In the genomic region with DNA sequence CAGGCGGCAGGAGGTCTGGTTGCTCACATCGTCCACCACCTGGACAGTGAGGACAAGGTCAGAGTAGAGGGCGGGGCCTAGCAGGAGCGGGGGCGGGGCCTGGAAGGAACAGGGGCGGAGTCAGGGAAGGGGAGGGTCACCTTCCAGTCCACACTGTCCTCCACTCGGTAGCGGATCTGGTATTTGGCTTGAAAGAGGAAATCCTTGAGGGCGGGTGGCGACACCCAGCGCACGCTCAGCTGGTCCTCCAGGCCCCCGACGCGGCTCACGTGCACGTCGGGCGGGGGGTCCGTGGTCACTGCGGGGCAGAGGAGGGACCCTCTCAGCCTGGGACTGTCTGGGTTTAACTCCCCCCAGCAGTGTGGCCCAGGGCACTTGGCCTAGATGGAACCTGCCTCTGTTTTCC, we compare ENCODE assay signal across 10 cellular contexts. TPM values are rescaled to one million over a fixed set of nuclear protein-coding genes. Genes with fewer than 3 reads are reported as not detected.
A peak's percentile ranks its signal among the peaks of the same experiment; 100 is the strongest.
DNase-seq lines count a peak whose midpoint lies in the region; ATAC-seq and TF ChIP-seq lines count a peak whose summit lies in the region.
"Had no signal": no experiment of that assay in that cellular context is flagged by ENCODE, and none has a peak within 500 bp of the region (broad histone marks: within the 10 kb centered on the region; RNA-seq: fewer than 3 reads in every experiment).

No MANE protein-coding gene starts in this region.

- DNase-seq in activated naive CD4-positive, alpha-beta T cell treated with anti-CD3 and anti-CD28 coated beads, Interleukin-2, amount 50 U/mL, for 16 hours = no peak
- peak in 2 of 3 donors; percentile 67 to 74 for DNase-seq in Peyer's patch
- peak; percentile 62 for DNase-seq in left ventricle myocardium superior
- peak; percentile 77 for DNase-seq in upper lobe of right lung
- no peak for DNase-seq in DMS 273 (lab: John Stamatoyannopoulos, UW; ENCODE audit: unreplicated experiment)
- DNase-seq in T-helper 9 cell = no peak
- DNase-seq: stimulated activated naive CD4-positive, alpha-beta T cell treated with Interleukin-2 at 50 U/mL for 16 hours had no signal

- H3K27me3 ChIP-seq in Peyer's patch (peaks cover 0 to 7% of the 10 kb centered on the region in 2 donors), upper lobe of right lung (peaks cover 26% of the 10 kb centered on the region)

- H3K9me3 ChIP-seq in Peyer's patch (no peaks in the 10 kb centered on the region), upper lobe of right lung (no peaks in the 10 kb centered on the region)

- TF ChIP-seq CTCF in Peyer's patch (IDR thresholded peaks at IDR 0.05) (no peak), upper lobe of right lung (IDR thresholded peaks at IDR 0.05) (no peak)

- peaks cover 14% of the 10 kb centered on the region for H3K4me1 Mint-ChIP-seq in activated naive CD4-positive, alpha-beta T cell treated with anti-CD3 and anti-CD28 coated beads, Interleukin-2, amount 50 U/mL, for 24 hours

- intact Hi-C loops in left ventricle myocardium superior (cut with micrococcal nuclease) (loop anchor here (10.0 kb wide), 1 partner anchor 248 kb away; no protein-coding TSS in a partner anchor), upper lobe of right lung (cut with DNase I) (loop anchor here (10.0 kb wide), 1 partner anchor 258 kb away; no protein-coding TSS in a partner anchor)

- H3K27me3 Mint-ChIP-seq in activated naive CD4-positive, alpha-beta T cell treated with anti-CD3 and anti-CD28 coated beads, Interleukin-2, amount 50 U/mL, for 24 hours = peaks cover 3% of the 10 kb centered on the region

- H3K9me3 Mint-ChIP-seq in activated naive CD4-positive, alpha-beta T cell treated with anti-CD3 and anti-CD28 coated beads, Interleukin-2, amount 50 U/mL, for 24 hours = no peaks in the 10 kb centered on the region

- no peaks in the 10 kb centered on the region for H3K36me3 ChIP-seq in Peyer's patch
- H3K36me3 ChIP-seq in upper lobe of right lung = peaks cover 2% of the 10 kb centered on the region

- H3K4me3 ChIP-seq in Peyer's patch (no peak overlapping the region), upper lobe of right lung (no peak overlapping the region)

- no peak overlapping the region for H3K27ac Mint-ChIP-seq in activated naive CD4-positive, alpha-beta T cell treated with anti-CD3 and anti-CD28 coated beads, Interleukin-2, amount 50 U/mL, for 24 hours

- H3K27ac ChIP-seq in Peyer's patch = no peak overlapping the region
- H3K27ac ChIP-seq in upper lobe of right lung = no peak overlapping the region
- H3K27ac ChIP-seq: C4-2B had no signal

- no peaks in the 10 kb centered on the region for H3K36me3 Mint-ChIP-seq in activated naive CD4-positive, alpha-beta T cell treated with anti-CD3 and anti-CD28 coated beads, Interleukin-2, amount 50 U/mL, for 24 hours

- TF ChIP-seq POLR2A in Peyer's patch (IDR thresholded peaks at IDR 0.05) = no peak

- ATAC-seq in left ventricle myocardium superior = peak; percentile 33
- ATAC-seq in upper lobe of right lung = peak; percentile 74
- no peak for ATAC-seq in GM18870 (IDR thresholded peaks at IDR 0.05; ENCODE audit: unreplicated experiment)

- peak overlapping the region; percentile 33 for H3K4me3 Mint-ChIP-seq in activated naive CD4-positive, alpha-beta T cell treated with anti-CD3 and anti-CD28 coated beads, Interleukin-2, amount 50 U/mL, for 24 hours

- H3K4me1 ChIP-seq in Peyer's patch = peaks cover 0 to 17% (median 10%) of the 10 kb centered on the region in 4 donors
- peaks cover 9% of the 10 kb centered on the region for H3K4me1 ChIP-seq in upper lobe of right lung

RNA-seq across cellular contexts. Expression of a gene that starts 8.2 kb away (rescaled TPM):
- 10 to 100 TPM; 68.1 to 76.3 (median 72.2) TPM for total RNA-seq in Peyer's patch
- 75.8 TPM for total RNA-seq in left ventricle myocardium superior
- total RNA-seq in upper lobe of right lung = 57.1 TPM

RNA-seq across cellular contexts. Expression of a gene that starts 9.8 kb away (rescaled TPM):
- 10 to 100 TPM in 3 of 4 donors, 1 to 10 TPM in 1; 4.0 to 28.9 (median 23.3) TPM for total RNA-seq in Peyer's patch
- total RNA-seq in left ventricle myocardium superior = 21.4 TPM
- total RNA-seq in upper lobe of right lung = 23.4 TPM

RNA-seq across cellular contexts. Expression of a gene that starts 15.9 kb away (rescaled TPM):
- total RNA-seq in Peyer's patch (1 to 10 TPM in 2 of 4 donors, under 1 TPM in 1, not detected in 1; 0.70 to 2.0 (median 1.7) TPM), left ventricle myocardium superior (1.5 TPM), upper lobe of right lung (2.2 TPM)

RNA-seq across cellular contexts. Expression of a gene that starts 25.1 kb away (rescaled TPM):
- total RNA-seq in Peyer's patch (100 to 1,000 TPM; 222 to 609 (median 308) TPM), left ventricle myocardium superior (725 TPM), upper lobe of right lung (840 TPM)

RNA-seq across cellular contexts. Expression of a gene that starts 39.1 kb away (rescaled TPM):
- 100 to 1,000 TPM in 3 of 4 donors, 10 to 100 TPM in 1; 82.0 to 226 (median 142) TPM for total RNA-seq in Peyer's patch
- total RNA-seq in left ventricle myocardium superior = 43.9 TPM
- total RNA-seq in upper lobe of right lung = 68.3 TPM

Comparison
In these comparisons a context has a peak if more than half of its experiments do, and no peak if none do; other contexts are left out.
1. DNase-seq: peak in Peyer's patch (2 of 3), left ventricle myocardium superior (single experiment) and upper lobe of right lung (single experiment); none in activated naive CD4-positive, alpha-beta T cell treated with anti-CD3 and anti-CD28 coated beads, Interleukin-2, amount 50 U/mL, for 16 hours (single experiment), DMS 273 (single experiment) and T-helper 9 cell (single experiment).